Comparison of ENCODE assay signal across 27 cellular contexts in the genomic region with DNA sequence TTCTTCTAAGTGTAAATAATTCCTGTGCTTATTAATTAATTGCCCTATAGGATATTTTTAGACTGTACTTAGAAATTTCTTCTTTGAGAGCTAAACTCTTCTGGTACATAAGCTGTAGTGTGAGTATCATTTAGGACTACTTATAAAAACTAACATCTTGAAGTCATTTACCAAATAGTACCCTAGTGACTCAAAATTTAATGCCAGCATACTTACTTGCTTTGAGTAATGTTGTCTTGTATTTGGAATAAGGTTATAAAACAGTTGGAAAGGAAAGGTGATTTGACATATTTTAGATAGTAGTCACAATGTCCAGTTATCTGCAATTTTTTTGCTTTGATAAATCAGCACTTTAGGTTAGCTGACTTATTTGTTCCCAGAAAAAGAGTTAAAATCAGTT. TPM values are rescaled to one million over a fixed set of nuclear protein-coding genes. Genes with fewer than 3 reads are reported as not detected.
A peak's percentile ranks its signal among the peaks of the same experiment; 100 is the strongest.
DNase-seq lines count a peak whose midpoint lies in the region; FAIRE-seq and TF ChIP-seq lines count a peak whose summit lies in the region.
"Had no signal": no experiment of that assay in that cellular context is flagged by ENCODE, and none has a peak within 500 bp of the region (broad histone marks: within the 10 kb centered on the region; RNA-seq: fewer than 3 reads in every experiment).

No MANE protein-coding gene starts in this region.

- H3K4me3 ChIP-seq in AG10803 (ENCODE audit: low read length) = no peak overlapping the region
- no peak overlapping the region for H3K4me3 ChIP-seq in HFF-Myc (replicated peaks; ENCODE audit: low read depth, low read length)
- no peak overlapping the region for H3K4me3 ChIP-seq in breast epithelium
- H3K4me3 ChIP-seq: A549; BLaER1 treated with 17β-estradiol and CSF1 and Interleukin-3, amounts not matched to agents 10 nM and 100 nM; right atrium auricular region; thyroid gland had no signal

- DNase-seq in AG10803 (ENCODE audit: low read depth) (peak; percentile 58), HFF-Myc (ENCODE audit: extremely low read depth, low read depth) (peak; percentile 19), amniotic stem cell (lab: John Stamatoyannopoulos, UW) (peak; percentile 3), NCI-H1092 (lab: John Stamatoyannopoulos, UW) (no peak), DMS53 (lab: John Stamatoyannopoulos, UW) (no peak), NCI-H510A (lab: John Stamatoyannopoulos, UW) (no peak), breast epithelium (ENCODE audit: low spot score in 2 of 2) (no peak)
- DNase-seq: activated CD4-positive, alpha-beta memory T cell treated with anti-CD3 and anti-CD28 coated beads, Interleukin-2, amount 10 ng/mL, durations not matched to agents 7 days and 5 days; activated CD4-positive, alpha-beta T cell treated with anti-CD3 and anti-CD28 coated beads for 1 hour; activated naive CD4-positive, alpha-beta T cell treated with anti-CD3 and anti-CD28 coated beads, Interleukin-2, amount 50 U/mL, for 16 hours; amygdala; effector CD4-positive, alpha-beta T cell; head of caudate nucleus; KBM-7; NCI-H1105 treated with DMSO at 0.1 percent for 48 hours; NCI-H2029; NCI-H2227 treated with DMSO at 0.1 percent for 48 hours; NCI-H526 treated with DMSO at 0.1 percent for 48 hours; SHP77 treated with DMSO at 0.1 percent for 48 hours; stimulated activated naive CD8-positive, alpha-beta T cell treated with anti-CD3 and anti-CD28 coated beads, Interleukin-15, amount 100 ng/mL, for 72 hours; thyroid gland had no signal

- no peaks in the 10 kb centered on the region for H3K36me3 ChIP-seq in breast epithelium
- H3K36me3 ChIP-seq: right atrium auricular region had no signal

- TF ChIP-seq CTCF in AG10803 (conservative IDR thresholded peaks at IDR 0.05; ENCODE audit: low read length) (no peak), HFF-Myc (IDR thresholded peaks at IDR 0.05; ENCODE audit: low read depth, low read length, missing control alignments) (no peak), breast epithelium (IDR thresholded peaks at IDR 0.05) (no peak)

- no peaks in the 10 kb centered on the region for H3K27me3 ChIP-seq in breast epithelium
- H3K27me3 ChIP-seq: BLaER1 treated with 17β-estradiol and CSF1 and Interleukin-3, amounts not matched to agents 10 nM and 100 nM; right atrium auricular region; thyroid gland had no signal

- intact Hi-C loops in breast epithelium (cut with DNase I; ENCODE audit: low total_unique reads) = no loop called here

- peak; percentile 81 for FAIRE-seq in islet of Langerhans (lab: Jason Lieb, UNC)
- FAIRE-seq: A549, colon, keratinocyte had no signal

- no peak for TF ChIP-seq POLR2A in breast epithelium (IDR thresholded peaks at IDR 0.05)

- no peak overlapping the region for H3K27ac ChIP-seq in breast epithelium
- H3K27ac ChIP-seq: A549; BLaER1 treated with 17β-estradiol and CSF1 and Interleukin-3, amounts not matched to agents 10 nM and 100 nM; right atrium auricular region; thyroid gland had no signal

- H3K4me1 ChIP-seq in breast epithelium = no peaks in the 10 kb centered on the region
- H3K4me1 ChIP-seq: A549; BLaER1 treated with 17β-estradiol and CSF1 and Interleukin-3, amounts not matched to agents 10 nM and 100 nM; right atrium auricular region had no signal

- H3K9me3 ChIP-seq in breast epithelium = no peaks in the 10 kb centered on the region
- H3K9me3 ChIP-seq: A549; BLaER1 treated with 17β-estradiol and CSF1 and Interleukin-3, amounts not matched to agents 10 nM and 100 nM; right atrium auricular region; thyroid gland had no signal

RNA-seq across cellular contexts. Expression of gene SPATA7, which starts 39.1 kb away (rescaled TPM):
- 10 to 100 TPM; 15.7 to 40.7 (median 23.3) TPM for total RNA-seq in breast epithelium

Comparison
In these comparisons a context has a peak if more than half of its experiments do, and no peak if none do; other contexts are left out.
1. DNase-seq: peak in AG10803 (single experiment), HFF-Myc (single experiment) and amniotic stem cell (single experiment); none in NCI-H1092 (single experiment), DMS53 (single experiment), NCI-H510A (single experiment) and breast epithelium (0 of 2).